ENCODE assay signal across 8 cellular contexts in the genomic region with DNA sequence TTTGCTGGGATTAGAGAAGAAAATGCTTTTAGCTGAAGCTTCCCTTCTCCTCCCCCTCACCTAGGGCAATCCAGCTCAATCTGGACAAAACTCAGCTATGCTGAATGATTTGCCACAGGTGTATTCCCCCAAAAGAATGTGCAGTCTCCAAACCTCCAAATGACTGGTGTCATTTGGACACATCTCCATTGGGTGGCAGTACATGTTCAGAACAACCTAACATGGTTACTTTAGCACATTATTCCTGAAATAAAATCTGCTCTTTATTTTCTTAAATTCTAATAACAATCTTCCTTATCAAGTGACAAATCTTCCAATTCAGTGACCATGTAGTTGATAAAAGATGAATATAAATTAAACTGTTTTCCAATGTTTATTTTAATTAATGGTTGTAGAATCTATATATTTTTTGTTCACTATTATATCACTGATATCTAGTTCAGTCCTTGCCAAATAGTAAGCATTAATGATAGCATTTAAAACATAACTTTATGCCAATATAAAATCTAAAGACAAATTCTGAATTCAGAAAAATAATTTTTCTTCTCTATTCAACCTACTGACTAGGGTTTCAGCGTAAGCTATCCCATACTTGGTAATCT.
A peak's percentile ranks its signal among the peaks of the same experiment; 100 is the strongest.
DNase-seq lines count a peak whose midpoint lies in the region; FAIRE-seq and TF ChIP-seq lines count a peak whose summit lies in the region.

No MANE protein-coding gene starts in this region.

- H4K20me1 ChIP-seq in OCI-LY1 (ENCODE audit: insufficient read depth, low read length) = no peaks in the 10 kb centered on the region

- no CpG with 5 or more reads among the region's 1 CpG for WGBS in trophoblast cell (ENCODE audit: extremely low coverage, insufficient coverage, insufficient read length)

- H3F3A ChIP-seq in OCI-LY1 (ENCODE audit: insufficient read depth, low read length) = no peaks in the 10 kb centered on the region

- peak; percentile 98 for FAIRE-seq in H54 (lab: Jason Lieb, UNC)

- H2BK12ac ChIP-seq in trophoblast cell (ENCODE audit: low read length) = no peak overlapping the region

- no peak overlapping the region for H3K23ac ChIP-seq in trophoblast cell (ENCODE audit: low read length)

- H3K9ac ChIP-seq in OCI-LY1 (ENCODE audit: low read length) (no peak overlapping the region), trophoblast cell (ENCODE audit: low read length) (no peak overlapping the region)

- H3K14ac ChIP-seq in trophoblast cell (ENCODE audit: low read length) = no peak overlapping the region

- H4K12ac ChIP-seq in trophoblast cell (ENCODE audit: low read depth, low read length) = no peak overlapping the region

- TF ChIP-seq CTCF in OCI-LY1 (IDR thresholded peaks at IDR 0.05; ENCODE audit: low read length) = peak; percentile 63
- peak; percentile 78 for TF ChIP-seq CTCF in epithelial cell of esophagus (IDR thresholded peaks at IDR 0.05; ENCODE audit: insufficient read depth, low read depth, low read length, missing control alignments)

- no peak overlapping the region for H3K4ac ChIP-seq in trophoblast cell (ENCODE audit: low read depth, low read length)

- H4K91ac ChIP-seq in trophoblast cell (ENCODE audit: low read depth, low read length) = no peak overlapping the region

- H3K27me3 ChIP-seq in OCI-LY1 (ENCODE audit: insufficient read depth, low read length) = no peaks in the 10 kb centered on the region
- H3K27me3 ChIP-seq in trophoblast cell (ENCODE audit: insufficient read depth, low read length) = no peaks in the 10 kb centered on the region

- TF ChIP-seq POLR2A in H54 (IDR thresholded peaks at IDR 0.05; ENCODE audit: low read depth, low read length) = no peak

- no peak overlapping the region for H2BK5ac ChIP-seq in trophoblast cell (ENCODE audit: low read depth, low read length, poor library complexity)

- H3K79me1 ChIP-seq in trophoblast cell (ENCODE audit: low read length) = no peaks in the 10 kb centered on the region

- H3K4me1 ChIP-seq in OCI-LY1 (ENCODE audit: insufficient read depth, low read length, severe bottlenecking) (no peaks in the 10 kb centered on the region), trophoblast cell (ENCODE audit: control insufficient read depth in 1 of 2, insufficient read depth in 2 of 2, low read length in 2 of 2) (no peaks in the 10 kb centered on the region)

- no peaks in the 10 kb centered on the region for H3K79me2 ChIP-seq in OCI-LY1 (ENCODE audit: insufficient read depth, low read length)
- no peaks in the 10 kb centered on the region for H3K79me2 ChIP-seq in trophoblast cell (ENCODE audit: control insufficient read depth, insufficient read depth, low read length, poor library complexity)

- H3K9me3 ChIP-seq in OCI-LY1 (ENCODE audit: low read length) (no peaks in the 10 kb centered on the region; the same call in 1 of the 2 replicates), trophoblast cell (ENCODE audit: insufficient read depth, low read depth, low read length) (no peaks in the 10 kb centered on the region)

- H3K4me3 ChIP-seq in OCI-LY1 (ENCODE audit: low read depth, low read length, poor library complexity, severe bottlenecking) (no peak overlapping the region), epithelial cell of esophagus (ENCODE audit: low read length) (no peak overlapping the region), trophoblast cell (ENCODE audit: low read depth, low read length) (no peak overlapping the region)

- H3K18ac ChIP-seq in trophoblast cell (ENCODE audit: low read length) = no peak overlapping the region

- H3K27ac ChIP-seq in OCI-LY1 (ENCODE audit: low read depth, low read length, poor library complexity, severe bottlenecking) = no peak overlapping the region
- no peak overlapping the region for H3K27ac ChIP-seq in trophoblast cell (ENCODE audit: low read depth, low read length)

- H2AFZ ChIP-seq in OCI-LY1 (ENCODE audit: low read length) (no peak overlapping the region), trophoblast cell (ENCODE audit: insufficient read depth, low read length, poor library complexity) (no peak overlapping the region)

- H3K4me2 ChIP-seq in OCI-LY1 (ENCODE audit: low read length) (no peak overlapping the region), trophoblast cell (ENCODE audit: low read length) (no peak overlapping the region)

- peak; percentile 68 for DNase-seq in DMS53 (lab: John Stamatoyannopoulos, UW)
- DNase-seq in H54 (ENCODE audit: insufficient read length, low spot score) = no peak
- peak; percentile 66 for DNase-seq in epithelial cell of esophagus (ENCODE audit: low read depth)
- DNase-seq in trophoblast cell = peak; percentile 37 to 58
- DNase-seq in HuH-7.5 (ENCODE audit: low spot score) = no peak
- DNase-seq in NK-92 treated with Interleukin-12 subunit alpha and Interleukin-12 subunit beta, amount 100 ng/mL, for 24 hours (lab: John Stamatoyannopoulos, UW) = no peak
- DNase-seq in activated CD4-positive, alpha-beta T cell treated with anti-CD3 and anti-CD28 coated beads, Interleukin-2, amount 50 U/mL, for 48 hours = no peak

- H4K8ac ChIP-seq in trophoblast cell (ENCODE audit: low read depth, low read length) = no peak overlapping the region

- H3K9me2 ChIP-seq in OCI-LY1 (ENCODE audit: low read depth, low read length) = no peaks in the 10 kb centered on the region

- H3K36me3 ChIP-seq in OCI-LY1 (ENCODE audit: insufficient read depth, low read length) (no peaks in the 10 kb centered on the region), trophoblast cell (ENCODE audit: control insufficient read depth in 1 of 2, insufficient read depth in 2 of 2, low read length in 2 of 2) (no peaks in the 10 kb centered on the region)

- H2BK120ac ChIP-seq in trophoblast cell (ENCODE audit: insufficient read depth, low read length, poor library complexity) = no peak overlapping the region

- H2AK5ac ChIP-seq in trophoblast cell (ENCODE audit: low read length) = no peak overlapping the region

Comparison
In these comparisons a context has a peak if more than half of its experiments do, and no peak if none do; other contexts are left out.
1. DNase-seq: peak in DMS53 (single experiment), epithelial cell of esophagus (single experiment) and trophoblast cell (2 of 2); none in H54 (single experiment), HuH-7.5 (single experiment), NK-92 treated with Interleukin-12 subunit alpha and Interleukin-12 subunit beta, amount 100 ng/mL, for 24 hours (single experiment) and activated CD4-positive, alpha-beta T cell treated with anti-CD3 and anti-CD28 coated beads, Interleukin-2, amount 50 U/mL, for 48 hours (0 of 2).